Comparison of ENCODE assay signal across 19 cellular contexts in the genomic region with DNA sequence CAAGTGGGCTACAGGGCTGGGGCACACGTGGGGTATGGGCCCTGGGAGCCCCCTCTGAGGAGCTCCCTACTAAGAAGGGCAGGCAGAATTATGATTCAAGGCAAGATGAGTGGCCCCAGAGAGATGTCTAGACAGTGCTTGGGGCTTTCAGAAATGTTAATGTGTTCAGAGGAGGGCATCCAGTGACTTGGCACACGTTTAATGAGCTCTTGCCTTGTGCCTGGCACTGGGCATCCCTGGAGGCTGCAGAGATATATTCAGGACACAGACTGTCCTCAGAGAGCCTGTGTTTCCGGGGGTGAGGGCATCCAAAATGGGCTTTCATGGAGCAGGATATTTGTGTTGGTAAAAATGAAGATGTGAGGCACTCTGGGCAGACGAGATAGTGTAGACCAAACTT. TPM values are rescaled to one million over a fixed set of nuclear protein-coding genes. Genes with fewer than 3 reads are reported as not detected.
"Had no signal": no experiment of that assay in that cellular context is flagged by ENCODE, and none has a peak within 500 bp of the region (broad histone marks: within the 10 kb centered on the region; RNA-seq: fewer than 3 reads in every experiment).

No MANE protein-coding gene starts in this region.

- H3K27ac ChIP-seq: neutrophil, parathyroid adenoma, spleen, thyroid gland, VCaP had no signal

- ATAC-seq: activated CD4-positive, CD25-positive, alpha-beta regulatory T cell treated with anti-CD3 and anti-CD28 coated beads, Interleukin-2, amount 50 U/mL, for 24 hours; activated CD8-positive, alpha-beta T cell treated with anti-CD3 and anti-CD28 coated beads, Interleukin-2, amount 10 ng/mL, durations not matched to agents 7 days and 5 days; esophagus mucosa; gastroesophageal sphincter; natural killer cell treated with Interleukin-12 subunit alpha and Interleukin-12 subunit beta and Interleukin-15 and Interleukin-18, amount 100 ng/mL, for 72 hours; T-cell had no signal

- H3K4me3 ChIP-seq: gastroesophageal sphincter, spleen, thyroid gland had no signal

- H3K9me3 ChIP-seq: gastroesophageal sphincter, neutrophil, spleen, thyroid gland had no signal

- H3K4me1 ChIP-seq: parathyroid adenoma, thyroid gland had no signal

- DNase-seq: activated CD4-positive, alpha-beta T cell treated with anti-CD3 and anti-CD28 coated beads, Interleukin-2, amount 10 ng/mL, durations not matched to agents 7 days and 5 days; activated CD8-positive, alpha-beta T cell treated with anti-CD3 and anti-CD28 coated beads, Interleukin-2, amount 10 ng/mL, durations not matched to agents 7 days and 5 days; activated gamma-delta T cell treated with Interleukin-2 at 50 U/mL for 16 hours; activated T-cell treated with anti-CD3 and anti-CD28 coated beads, Interleukin-2, amount 50 U/mL, for 1 hour; effector memory CD4-positive, alpha-beta T cell; islet precursor cell; mammary epithelial cell; midbrain; spleen; stimulated activated CD4-positive, alpha-beta T cell treated with anti-CD3 and anti-CD28 coated beads, Interleukin-4, amount 100 ng/mL, for 1 hour; T-cell; thyroid gland had no signal

- H3K36me3 ChIP-seq: gastroesophageal sphincter, neutrophil, spleen, thyroid gland had no signal

- H2AFZ ChIP-seq: parathyroid adenoma had no signal

- H3K27me3 ChIP-seq: gastroesophageal sphincter, thyroid gland had no signal

- H3K79me2 ChIP-seq: parathyroid adenoma had no signal

RNA-seq across cellular contexts. Expression of gene DAB2IP, which starts 25.4 kb away (rescaled TPM):
- total RNA-seq: activated CD4-positive, alpha-beta T cell treated with anti-CD3 and anti-CD28 coated beads, Interleukin-2, amount 10 ng/mL, durations not matched to agents 7 days and 5 days had no signal
